27 cellular contexts compared by ENCODE assay signal in the genomic region with DNA sequence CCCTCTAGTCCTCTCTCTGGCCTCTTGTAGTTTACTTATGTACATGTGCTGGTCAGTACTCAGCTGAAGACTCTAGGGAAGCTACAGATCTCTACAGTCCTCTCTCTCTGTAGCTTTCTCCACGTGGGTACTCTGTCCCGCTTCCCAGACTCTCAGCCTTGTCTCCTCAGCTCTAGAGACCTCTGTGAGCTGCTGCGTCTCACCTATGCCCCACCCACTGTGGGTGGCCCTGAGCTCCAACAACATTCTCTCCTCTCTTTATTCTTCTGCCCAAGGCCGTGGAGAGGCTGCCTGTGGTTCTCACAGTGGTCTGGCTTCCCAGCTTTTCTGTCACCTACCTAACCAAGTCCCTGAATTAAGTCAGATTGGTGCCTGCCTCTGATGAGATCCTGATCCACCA. TPM values are rescaled to one million over a fixed set of nuclear protein-coding genes. Genes with fewer than 3 reads are reported as not detected.
DNase-seq lines count a peak whose midpoint lies in the region; ATAC-seq and TF ChIP-seq lines count a peak whose summit lies in the region.
"Had no signal": no experiment of that assay in that cellular context is flagged by ENCODE, and none has a peak within 500 bp of the region (broad histone marks: within the 10 kb centered on the region; RNA-seq: fewer than 3 reads in every experiment).

No MANE protein-coding gene starts in this region.

- ATAC-seq in activated naive CD4-positive, alpha-beta T cell treated with anti-CD3 and anti-CD28 coated beads, Interleukin-2, amount 50 U/mL, for 72 hours, result no peak
- ATAC-seq in WTC11 (peak; percentile 81), memory B cell (ENCODE audit: low read depth) (no peak), right cardiac atrium (no peak)
- ATAC-seq: activated CD4-positive, CD25-positive, alpha-beta regulatory T cell treated with anti-CD3 and anti-CD28 coated beads, Interleukin-2, amount 50 U/mL, for 24 hours; left lung; psoas muscle; stimulated activated memory B cell treated with anti-CD40 and anti-IgM and Interleukin-4, amounts not matched to agents 10 μg/mL and 1 μg/mL and 100 μg/mL, for 72 hours had no signal

- CTCF ChIA-PET in WTC11 (lab: Charles Lee), result no interaction called here

- H3K4me1 ChIP-seq in ascending aorta (no peaks in the 10 kb centered on the region), right cardiac atrium (ENCODE audit: control insufficient read depth, insufficient read depth, low read length) (peaks cover 1% of the 10 kb centered on the region)
- H3K4me1 ChIP-seq: psoas muscle had no signal

- H3K27me3 Mint-ChIP-seq in WTC11 (ENCODE audit: low read depth) (no peaks in the 10 kb centered on the region), memory B cell (no peaks in the 10 kb centered on the region)
- H3K27me3 Mint-ChIP-seq: activated naive CD4-positive, alpha-beta T cell treated with anti-CD3 and anti-CD28 coated beads, Interleukin-2, amount 50 U/mL, for 24 hours; stimulated activated memory B cell treated with anti-CD40 and anti-IgM and Interleukin-4, amounts not matched to agents 10 μg/mL and 1 μg/mL and 100 μg/mL, for 72 hours had no signal

- H3K4me1 Mint-ChIP-seq in WTC11, result peaks cover 4% of the 10 kb centered on the region
- peaks cover 37% of the 10 kb centered on the region for H3K4me1 Mint-ChIP-seq in memory B cell

- H3K9me3 ChIP-seq in ascending aorta (no peaks in the 10 kb centered on the region), right cardiac atrium (ENCODE audit: control insufficient read depth, low read length) (no peaks in the 10 kb centered on the region)
- H3K9me3 ChIP-seq: left lung, psoas muscle had no signal

- no peaks in the 10 kb centered on the region for H3K27me3 ChIP-seq in ascending aorta
- H3K27me3 ChIP-seq in right cardiac atrium (ENCODE audit: control insufficient read depth, insufficient read depth), result no peaks in the 10 kb centered on the region
- H3K27me3 ChIP-seq: left lung had no signal

- H3K27ac ChIP-seq in substantia nigra (ENCODE audit: low read depth, low read length, poor library complexity, severe bottlenecking), result peak overlapping the region; percentile 23
- H3K27ac ChIP-seq in ascending aorta, result no peak overlapping the region
- H3K27ac ChIP-seq in right cardiac atrium (ENCODE audit: low read length), result no peak overlapping the region
- H3K27ac ChIP-seq: epithelial cell of prostate, left lung, psoas muscle had no signal

- 84% methylated on average over 4 of the region's 4 CpGs for WGBS in right cardiac atrium

- peak overlapping the region; percentile 24 to 75 for H3K27ac Mint-ChIP-seq in activated naive CD4-positive, alpha-beta T cell treated with anti-CD3 and anti-CD28 coated beads, Interleukin-2, amount 50 U/mL, for 72 hours
- H3K27ac Mint-ChIP-seq in WTC11, result peak overlapping the region; percentile 5; the same call in 1 of the 2 replicates
- peak overlapping the region; percentile 69 for H3K27ac Mint-ChIP-seq in memory B cell
- H3K27ac Mint-ChIP-seq: activated naive CD4-positive, alpha-beta T cell treated with anti-CD3 and anti-CD28 coated beads, Interleukin-2, amount 50 U/mL, for 24 hours; activated T-helper 1 cell treated with anti-CD3 and anti-CD28 coated beads, Interleukin-12 subunit alpha, Interleukin-12 subunit beta, Interleukin-2, Interleukin-4 antibody, amounts not matched to agents 30 ng/mL and 10 ng/mL and 1 ng/mL, durations not matched to agents 14 hours and 24 hours and 36 hours; stimulated activated memory B cell treated with anti-CD40 and anti-IgM and Interleukin-4, amounts not matched to agents 10 μg/mL and 1 μg/mL and 100 μg/mL, for 72 hours had no signal

- POLR2A ChIA-PET in WTC11 (lab: Charles Lee), result no interaction called here

- H3K4me3 ChIP-seq in ascending aorta (no peak overlapping the region), right cardiac atrium (ENCODE audit: low read length) (no peak overlapping the region)
- H3K4me3 ChIP-seq: left lung, psoas muscle had no signal

- H3K4me3 Mint-ChIP-seq in WTC11, result no peak overlapping the region
- H3K4me3 Mint-ChIP-seq in memory B cell, result no peak overlapping the region
- H3K4me3 Mint-ChIP-seq: activated naive CD4-positive, alpha-beta T cell treated with anti-CD3 and anti-CD28 coated beads, Interleukin-2, amount 50 U/mL, for 24 hours; activated T-helper 1 cell treated with anti-CD3 and anti-CD28 coated beads, Interleukin-12 subunit alpha, Interleukin-12 subunit beta, Interleukin-2, Interleukin-4 antibody, amounts not matched to agents 30 ng/mL and 10 ng/mL and 1 ng/mL, durations not matched to agents 14 hours and 24 hours and 36 hours; H9; stimulated activated memory B cell treated with anti-CD40 and anti-IgM and Interleukin-4, amounts not matched to agents 10 μg/mL and 1 μg/mL and 100 μg/mL, for 72 hours had no signal

- H3K9me3 Mint-ChIP-seq in activated naive CD4-positive, alpha-beta T cell treated with anti-CD3 and anti-CD28 coated beads, Interleukin-2, amount 50 U/mL, for 72 hours, result no peaks in the 10 kb centered on the region
- no peaks in the 10 kb centered on the region for H3K9me3 Mint-ChIP-seq in WTC11
- no peaks in the 10 kb centered on the region for H3K9me3 Mint-ChIP-seq in memory B cell
- H3K9me3 Mint-ChIP-seq: activated naive CD4-positive, alpha-beta T cell treated with anti-CD3 and anti-CD28 coated beads, Interleukin-2, amount 50 U/mL, for 24 hours; activated T-helper 1 cell treated with anti-CD3 and anti-CD28 coated beads, Interleukin-12 subunit alpha, Interleukin-12 subunit beta, Interleukin-2, Interleukin-4 antibody, amounts not matched to agents 30 ng/mL and 10 ng/mL and 1 ng/mL, durations not matched to agents 14 hours and 24 hours and 36 hours; H9; stimulated activated memory B cell treated with anti-CD40 and anti-IgM and Interleukin-4, amounts not matched to agents 10 μg/mL and 1 μg/mL and 100 μg/mL, for 72 hours had no signal

- intact Hi-C loops in ascending aorta (cut with DNase I) (no loop called here), right cardiac atrium (cut with DNase I) (no loop called here)

- peaks cover 6 to 45% of the 10 kb centered on the region in 2 donors for H3K36me3 Mint-ChIP-seq in activated naive CD4-positive, alpha-beta T cell treated with anti-CD3 and anti-CD28 coated beads, Interleukin-2, amount 50 U/mL, for 72 hours
- H3K36me3 Mint-ChIP-seq in WTC11 (no peaks in the 10 kb centered on the region), memory B cell (peaks cover 24% of the 10 kb centered on the region)

- H3K36me3 ChIP-seq in ascending aorta, result peaks cover 3 to 12% of the 10 kb centered on the region in 2 donors

- no peak for DNase-seq in activated naive CD4-positive, alpha-beta T cell treated with anti-CD3 and anti-CD28 coated beads, Interleukin-2, amount 50 U/mL, for 72 hours (ENCODE audit: low spot score in 2 of 2)
- DNase-seq in activated naive CD4-positive, alpha-beta T cell treated with Interleukin-2 at 50 U/mL for 16 hours, result no peak
- DNase-seq in WTC11 (ENCODE audit: low spot score) (no peak), memory B cell (ENCODE audit: low spot score in 2 of 2) (no peak), substantia nigra (lab: John Stamatoyannopoulos, UW) (no peak), DMS 273 (lab: John Stamatoyannopoulos, UW; ENCODE audit: unreplicated experiment) (no peak), ascending aorta (ENCODE audit: low spot score in 2 of 2) (no peak), right cardiac atrium (no peak)
- DNase-seq: 8988T; activated CD4-positive, alpha-beta T cell treated with anti-CD3 and anti-CD28 coated beads, Interleukin-2, amount 50 U/mL, for 48 hours; aorta; DND-41; H9; hypothalamus; left lung; mesenchymal stem cell; NCI-H2029 treated with DMSO at 0.1 percent for 48 hours; NCI-H2227 treated with DMSO at 0.1 percent for 48 hours; NCI-H526 treated with DMSO at 0.1 percent for 48 hours; psoas muscle; Right ventricle myocardium superior; T-helper 2 cell had no signal

- TF ChIP-seq CTCF in WTC11 (IDR thresholded peaks at IDR 0.05) (no peak), ascending aorta (IDR thresholded peaks at IDR 0.05) (no peak)

TF ChIP-seq in WTC11, 78 proteins besides CTCF, POLR2A, EP300 and RAD21 (continues in another document):
- TF ChIP-seq GRHL2 (CRISPR knock-in tag; IDR thresholded peaks at IDR 0.05; ENCODE audit: insufficient replicate concordance, severe bottlenecking) (no peak), GABPB1 (CRISPR knock-in tag; IDR thresholded peaks at IDR 0.05) (no peak), SP1 (CRISPR knock-in tag; conservative IDR thresholded peaks at IDR 0.05) (no peak), CREB1 (CRISPR knock-in tag; IDR thresholded peaks at IDR 0.05) (no peak)
- TF ChIP-seq, protein P1, sequence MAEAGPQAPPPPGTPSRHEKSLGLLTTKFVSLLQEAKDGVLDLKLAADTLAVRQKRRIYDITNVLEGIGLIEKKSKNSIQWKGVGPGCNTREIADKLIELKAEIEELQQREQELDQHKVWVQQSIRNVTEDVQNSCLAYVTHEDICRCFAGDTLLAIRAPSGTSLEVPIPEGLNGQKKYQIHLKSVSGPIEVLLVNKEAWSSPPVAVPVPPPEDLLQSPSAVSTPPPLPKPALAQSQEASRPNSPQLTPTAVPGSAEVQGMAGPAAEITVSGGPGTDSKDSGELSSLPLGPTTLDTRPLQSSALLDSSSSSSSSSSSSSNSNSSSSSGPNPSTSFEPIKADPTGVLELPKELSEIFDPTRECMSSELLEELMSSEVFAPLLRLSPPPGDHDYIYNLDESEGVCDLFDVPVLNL (CRISPR knock-in tag; IDR thresholded peaks at IDR 0.05; ENCODE audit: borderline replicate concordance, low read depth), result no peak

RNA-seq across cellular contexts. Expression of a gene that starts 33.4 kb away (rescaled TPM):
- 10 to 100 TPM; 18.8 to 37.5 TPM for total RNA-seq in activated naive CD4-positive, alpha-beta T cell treated with anti-CD3 and anti-CD28 coated beads, Interleukin-2, amount 50 U/mL, for 72 hours
- total RNA-seq in WTC11 (2021) (4.1 to 4.8 TPM (median 4.7 TPM) in 3 replicates), ascending aorta (53.2 TPM), right cardiac atrium (10 to 100 TPM; 29.3 to 32.7 (median 30.3) TPM)
- polyA plus RNA-seq in right cardiac atrium, result 14.7 TPM

Comparison
In these comparisons a context has a peak if more than half of its experiments do, and no peak if none do; other contexts are left out.
1. H3K27ac Mint-ChIP-seq: peak in every context shown above with its lines; median percentile 69 in memory B cell; 50 in activated naive CD4-positive, alpha-beta T cell treated with anti-CD3 and anti-CD28 coated beads, Interleukin-2, amount 50 U/mL, for 72 hours; 5 in WTC11.